In the genomic region with DNA sequence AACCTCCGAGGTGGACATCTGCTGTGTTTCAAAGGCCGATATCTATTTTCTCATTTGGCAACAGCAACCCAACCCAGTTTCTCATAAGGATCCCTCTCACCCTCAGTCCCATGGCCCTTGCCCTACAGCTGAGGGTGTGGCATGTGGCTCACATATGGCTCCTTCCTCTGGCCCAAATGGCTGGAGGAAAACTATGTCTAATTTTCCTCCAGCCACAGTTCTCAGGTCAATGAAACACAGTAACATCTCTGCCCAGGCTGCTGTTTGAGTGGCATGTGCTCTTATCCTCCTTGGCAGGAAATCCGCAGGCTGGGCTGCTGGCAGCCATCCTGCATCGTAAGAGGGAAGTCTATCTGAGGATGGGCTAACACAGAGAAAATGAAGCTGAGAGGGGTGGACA, we compare ENCODE assay signal across 13 cellular contexts. TPM values are rescaled to one million over a fixed set of nuclear protein-coding genes. Genes with fewer than 3 reads are reported as not detected.
DNase-seq lines count a peak whose midpoint lies in the region; ATAC-seq, FAIRE-seq and TF ChIP-seq lines count a peak whose summit lies in the region.
"Had no signal": no experiment of that assay in that cellular context is flagged by ENCODE, and none has a peak within 500 bp of the region (broad histone marks: within the 10 kb centered on the region; RNA-seq: fewer than 3 reads in every experiment).

No MANE protein-coding gene starts in this region.

- peak overlapping the region; percentile 32; the same call in 1 of the 2 replicates for H2BK120ac ChIP-seq in IMR-90 (ENCODE audit: low read depth, low read length)

- H4K20me1 ChIP-seq in IMR-90 (ENCODE audit: insufficient read depth, low read length) = peaks cover 4% of the 10 kb centered on the region; the same call in 1 of the 2 replicates

- ATAC-seq in IMR-90 (ENCODE audit: low read depth) (no peak), left colon (peak; percentile 21), HG03354 (IDR thresholded peaks at IDR 0.05; ENCODE audit: poor library complexity, severe bottlenecking, unreplicated experiment) (no peak), GM18868 (IDR thresholded peaks at IDR 0.05; ENCODE audit: unreplicated experiment) (no peak)
- ATAC-seq in CD4-positive, alpha-beta T cell (ENCODE audit: poor library complexity) = no peak
- ATAC-seq: PC-3 had no signal

- H3K56ac ChIP-seq in IMR-90 (ENCODE audit: extremely low read depth, insufficient read depth, low read length) = no peak overlapping the region

- peaks cover 2 to 36% of the 10 kb centered on the region in 2 experiments; a peak in 2 of 4 replicates for H3K79me1 ChIP-seq in IMR-90 (ENCODE audit: low read depth in 1 of 2, low read length in 2 of 2)

- in situ Hi-C loops in IMR-90 (cut with MboI; ENCODE audit: low sequenced_read_pairs) = loop anchor here (5.0 to 10.0 kb wide), 2 partner anchors 64 to 131 kb away; a partner anchor contains a TSS

- TF ChIP-seq RAD21 in IMR-90 (IDR thresholded peaks at IDR 0.05; ENCODE audit: low read length) = no peak

- dilution Hi-C loops in IMR-90 (cut with HindIII; ENCODE audit: low sequenced_read_pairs, unreplicated experiment) = no loop called here

- no TSS peak for BruUV-seq in IMR-90 (replicated peaks; lab: Mats Ljungman, UMichigan)

- H3K4me2 ChIP-seq in IMR-90 (ENCODE audit: low read depth, low read length) = no peak overlapping the region

- H3K9me1 ChIP-seq in IMR-90 (ENCODE audit: insufficient read depth, low read length) = peaks cover 4% of the 10 kb centered on the region

- H3K18ac ChIP-seq in IMR-90 (ENCODE audit: low read depth, low read length) = no peak overlapping the region

- H4K5ac ChIP-seq in IMR-90 (ENCODE audit: low read depth, low read length) = no peak overlapping the region

- H3K27me3 ChIP-seq in IMR-90 (ENCODE audit: control insufficient read depth, insufficient read depth, low read length) = no peaks in the 10 kb centered on the region
- H3K27me3 ChIP-seq in spleen (replicated peaks in 1 of 7) = no peaks in the 10 kb centered on the region
- H3K27me3 ChIP-seq in CD4-positive, alpha-beta T cell (ENCODE audit: control insufficient read depth, insufficient read depth, low read length) = no peaks in the 10 kb centered on the region

- DNase-seq in IMR-90 (no peak), caudate nucleus (lab: John Stamatoyannopoulos, UW) (peak in 2 of 61 donors; percentile 11 to 12), left colon (no peak), spleen (peak; percentile 56), GM12892 (ENCODE audit: insufficient read length) (no peak)
- DNase-seq in CD4-positive, alpha-beta T cell = no peak
- DNase-seq: activated CD8-positive, alpha-beta memory T cell treated with anti-CD3 and anti-CD28 coated beads, Interleukin-2, amount 50 U/mL, for 4 hours; PC-3; T-helper 9 cell had no signal

- H3K4me3 ChIP-seq in IMR-90 (ENCODE audit: insufficient read depth, low read depth, low read length) (no peak overlapping the region), spleen (no peak overlapping the region)

- peaks cover 18% of the 10 kb centered on the region for H3K4me1 ChIP-seq in IMR-90 (ENCODE audit: control insufficient read depth, insufficient read depth, low read length)
- H3K4me1 ChIP-seq in spleen = peaks cover 18 to 53% (median 39%) of the 10 kb centered on the region in 6 donors

- H3K9ac ChIP-seq in IMR-90 (ENCODE audit: low read depth, low read length) = no peak overlapping the region

- no peak for FAIRE-seq in GM12892 (lab: Jason Lieb, UNC)
- FAIRE-seq: endometrium had no signal

- peaks cover 9% of the 10 kb centered on the region for H3K36me3 ChIP-seq in IMR-90 (ENCODE audit: control insufficient read depth, insufficient read depth, low read length)
- H3K36me3 ChIP-seq in spleen = peaks cover 0 to 69% (median 19%) of the 10 kb centered on the region in 6 donors

- H3K14ac ChIP-seq in IMR-90 (replicated peaks; ENCODE audit: low read depth, low read length) = peak overlapping the region; percentile 78

- TF ChIP-seq CTCF in IMR-90 (conservative IDR thresholded peaks at IDR 0.05; ENCODE audit: low read depth, low read length) = no peak
- TF ChIP-seq CTCF in spleen (IDR thresholded peaks at IDR 0.05 in 8 of 11, conservative IDR thresholded peaks at IDR 0.05 in 3 of 11) = no peak
- TF ChIP-seq CTCF in CD4-positive, alpha-beta T cell (IDR thresholded peaks at IDR 0.05) = no peak

- H2AK9ac ChIP-seq in IMR-90 (replicated peaks; ENCODE audit: low read depth, low read length, poor library complexity) = no peak overlapping the region

- CTCF ChIA-PET in IMR-90 (lab: Yijun Ruan, JAX) = no interaction called here
- CTCF ChIA-PET in CD4-positive, alpha-beta T cell (lab: Charles Lee) = interaction anchor here (1.0 kb wide), 1 partner anchor 65 kb away, joined by 4 read pairs; no protein-coding TSS in a partner anchor

- peaks cover 64% of the 10 kb centered on the region for H3K36me3 Mint-ChIP-seq in CD4-positive, alpha-beta T cell (ENCODE audit: low read depth)

- 100% methylated on average over 1 of the region's 4 CpGs; no CpG with 5 or more reads in 1 of the 2 experiments for WGBS in IMR-90 (ENCODE audit: extremely low coverage in 2 of 2, insufficient read length in 1 of 2), 2 experiments
- WGBS in spleen, 5 donors = 63 to 83% (median 68%) methylated on average over 4 of the region's 4 CpGs

- no peaks in the 10 kb centered on the region for H3K27me3 Mint-ChIP-seq in CD4-positive, alpha-beta T cell

- H3K27ac ChIP-seq in IMR-90 (ENCODE audit: insufficient read depth, low read length) (peak overlapping the region; percentile 1; the same call in 1 of the 2 replicates), caudate nucleus (ENCODE audit: low read depth, low read length) (peak overlapping the region; percentile 22), spleen (peak overlapping the region in 5 of 8 donors; percentile 44 to 95 (median 61))
- H3K27ac ChIP-seq in CD4-positive, alpha-beta T cell (ENCODE audit: low read depth, low read length) = no peak overlapping the region
- H3K27ac ChIP-seq: C4-2B had no signal

- no peaks in the 10 kb centered on the region for H3K9me3 Mint-ChIP-seq in CD4-positive, alpha-beta T cell

- H3K23ac ChIP-seq in IMR-90 (ENCODE audit: low read depth, low read length) = no peak overlapping the region

- peak overlapping the region in 1 of 2 experiments; percentile 13; a peak in 1 of 4 replicates for H4K8ac ChIP-seq in IMR-90 (ENCODE audit: low read depth in 2 of 2, low read length in 2 of 2)

- H3K9me3 ChIP-seq in IMR-90 (ENCODE audit: control insufficient read depth, insufficient read depth, low read length) = no peaks in the 10 kb centered on the region
- no peaks in the 10 kb centered on the region for H3K9me3 ChIP-seq in spleen
- H3K9me3 ChIP-seq in CD4-positive, alpha-beta T cell (ENCODE audit: control insufficient read depth, low read length) = no peaks in the 10 kb centered on the region

- peaks cover 10% of the 10 kb centered on the region for H3K4me1 Mint-ChIP-seq in CD4-positive, alpha-beta T cell (ENCODE audit: low read depth)

- no peak for TF ChIP-seq POLR2A in IMR-90 (IDR thresholded peaks at IDR 0.05; ENCODE audit: low read depth, low read length)
- TF ChIP-seq POLR2A in spleen (IDR thresholded peaks at IDR 0.05) = no peak
- TF ChIP-seq POLR2A in GM12892 (IDR thresholded peaks at IDR 0.05; ENCODE audit: low read depth, low read length) = no peak

- H2BK5ac ChIP-seq in IMR-90 (ENCODE audit: low read depth, low read length, poor library complexity, severe bottlenecking) = no peak overlapping the region

- POLR2A ChIA-PET in IMR-90 (lab: Charles Lee; ENCODE audit: unreplicated experiment) = interaction anchor here (0.7 kb wide), 1 partner anchor 15 kb away, joined by 3 read pairs; no protein-coding TSS in a partner anchor
- POLR2A ChIA-PET in CD4-positive, alpha-beta T cell (lab: Charles Lee) = no interaction called here

- H2BK20ac ChIP-seq in IMR-90 (ENCODE audit: low read depth, low read length) = peak overlapping the region; percentile 60; the same call in 1 of the 2 replicates

- H3K27ac Mint-ChIP-seq in CD4-positive, alpha-beta T cell = no peak overlapping the region

- peak overlapping the region; percentile 80; the same call in 1 of the 2 replicates for H2AK5ac ChIP-seq in IMR-90 (ENCODE audit: low read depth, low read length)

- intact Hi-C loops in IMR-90 (cut with micrococcal nuclease) = loop anchor here (5.0 to 10.0 kb wide), 2 partner anchors 119 to 211 kb away; no protein-coding TSS in a partner anchor
- intact Hi-C loops in left colon (cut with DNase I, micrococcal nuclease) = loop anchor here in 1 of 2 donors (10.0 kb wide), 1 partner anchor 61 kb away; a partner anchor contains a TSS
- intact Hi-C loops in spleen (cut with DNase I; ENCODE audit: low total_unique reads) = loop anchor here (5.0 kb wide), 1 partner anchor 114 kb away; no protein-coding TSS in a partner anchor
- intact Hi-C loops in CD4-positive, alpha-beta T cell (cut with DNase I, micrococcal nuclease) = no loop called here

- no peak overlapping the region for H2AFZ ChIP-seq in IMR-90 (replicated peaks; ENCODE audit: low read length, poor library complexity)

- no peak overlapping the region for H3K4me3 Mint-ChIP-seq in CD4-positive, alpha-beta T cell

- H4K91ac ChIP-seq in IMR-90 (ENCODE audit: insufficient read depth, low read depth, low read length) = peak overlapping the region; percentile 7; the same call in 1 of the 2 replicates

- H2BK15ac ChIP-seq in IMR-90 (ENCODE audit: low read depth, low read length) = peak overlapping the region; percentile 37; the same call in 1 of the 3 replicates

- peak overlapping the region; percentile 31 for H3K4ac ChIP-seq in IMR-90 (ENCODE audit: low read depth, low read length)

RNA-seq across cellular contexts. Expression of a gene that starts 24.1 kb away (rescaled TPM):
- total RNA-seq in IMR-90 (2012; rRNA removed) (11.7 and 15.6 TPM in 2 replicates), left colon (10 to 100 TPM; 33.3 to 60.6 TPM), spleen (100 to 1,000 TPM in 5 of 7 donors, 10 to 100 TPM in 2; 79.8 to 361 (median 192) TPM)
- polyA plus RNA-seq in IMR-90 (2012; rRNA removed) (90.2 and 94.3 TPM in 2 replicates), spleen (100 to 1,000 TPM in 1 of 3 donors, 10 to 100 TPM in 2; 53.5 to 132 (median 99.5) TPM)
- polyA plus RNA-seq in IMR-90 (2012; cell fraction: cytosol; rRNA removed) = 104 and 232 TPM in 2 replicates
- polyA plus RNA-seq in IMR-90 (2012; cell fraction: nucleus; rRNA removed; ENCODE audit: low replicate concordance) = 61.8 and 102 TPM in 2 replicates
- 1 to 10 TPM; 3.0 to 4.8 TPM for total RNA-seq in CD4-positive, alpha-beta T cell
- polyA plus RNA-seq in GM12892 (2012; ENCODE audit: missing spikeins) = 4.1 TPM

RNA-seq across cellular contexts. Expression of a gene that starts 43.3 kb away (rescaled TPM):
- total RNA-seq in IMR-90 (2012; rRNA removed) (not detected in 2 replicates), left colon (1 to 10 TPM; 1.4 to 2.7 TPM), spleen (1 to 10 TPM; 1.6 to 7.9 (median 5.0) TPM)
- polyA plus RNA-seq in IMR-90 (2012; rRNA removed) (not detected in 2 replicates), spleen (1 to 10 TPM; 3.5 to 7.0 (median 4.9) TPM)
- 0.02 TPM in 1 of 2 replicates, not detected in the other for polyA plus RNA-seq in IMR-90 (2012; cell fraction: cytosol; rRNA removed)
- polyA plus RNA-seq in IMR-90 (2012; cell fraction: nucleus; rRNA removed; ENCODE audit: low replicate concordance) = 0.08 and 0.17 TPM in 2 replicates
- under 1 TPM; 0.49 to 0.59 TPM for total RNA-seq in CD4-positive, alpha-beta T cell
- not detected for polyA plus RNA-seq in GM12892 (2012; ENCODE audit: missing spikeins)

RNA-seq across cellular contexts. Expression of a gene that starts 43.8 kb away (rescaled TPM):
- total RNA-seq in IMR-90 (2012; rRNA removed) = 6.7 and 7.2 TPM in 2 replicates
- 4.3 and 5.3 TPM in 2 replicates for polyA plus RNA-seq in IMR-90 (2012; rRNA removed)
- 1.9 and 2.0 TPM in 2 replicates for polyA plus RNA-seq in IMR-90 (2012; cell fraction: cytosol; rRNA removed)
- polyA plus RNA-seq in IMR-90 (2012; cell fraction: nucleus; rRNA removed; ENCODE audit: low replicate concordance) = 6.4 and 12.5 TPM in 2 replicates
- total RNA-seq in left colon = 10 to 100 TPM in 1 of 2 donors, 1 to 10 TPM in 1; 10.0 to 13.6 TPM
- total RNA-seq in spleen = 10 to 100 TPM; 17.2 to 28.1 (median 23.8) TPM
- 1 to 10 TPM; 3.8 to 6.1 (median 4.7) TPM for polyA plus RNA-seq in spleen
- total RNA-seq in CD4-positive, alpha-beta T cell = 10 to 100 TPM in 1 of 2 experiments, 1 to 10 TPM in 1; 9.3 to 10.6 TPM
- 11.6 TPM for polyA plus RNA-seq in GM12892 (2012; ENCODE audit: missing spikeins)

RNA-seq across cellular contexts. Expression of a gene that starts 43.9 kb away (rescaled TPM):
- total RNA-seq in IMR-90 (2012; rRNA removed) = 32.8 and 38.4 TPM in 2 replicates
- polyA plus RNA-seq in IMR-90 (2012; rRNA removed) = 44.3 and 48.2 TPM in 2 replicates
- 20.4 and 27.8 TPM in 2 replicates for polyA plus RNA-seq in IMR-90 (2012; cell fraction: cytosol; rRNA removed)
- polyA plus RNA-seq in IMR-90 (2012; cell fraction: nucleus; rRNA removed; ENCODE audit: low replicate concordance) = 15.2 and 33.0 TPM in 2 replicates
- 10 to 100 TPM; 57.2 to 69.6 TPM for total RNA-seq in left colon
- 100 to 1,000 TPM in 1 of 7 donors, 10 to 100 TPM in 6; 25.2 to 101 (median 76.1) TPM for total RNA-seq in spleen
- polyA plus RNA-seq in spleen = 10 to 100 TPM; 20.7 to 29.5 (median 24.2) TPM
- total RNA-seq in CD4-positive, alpha-beta T cell = 10 to 100 TPM; 38.6 to 38.7 TPM
- 68.6 TPM for polyA plus RNA-seq in GM12892 (2012; ENCODE audit: missing spikeins)

Comparison
In these comparisons a context has a peak if more than half of its experiments do, and no peak if none do; other contexts are left out.
1. intact Hi-C loops: an anchor here in IMR-90 (5.0 to 10.0 kb wide) and spleen (5.0 kb wide); none called in CD4-positive, alpha-beta T cell.